Comparison of ENCODE assay signal across 8 cellular contexts in genomic region chr19:48746738-48747575, GRCh38. TPM values are rescaled to one million over a fixed set of nuclear protein-coding genes. Genes with fewer than 3 reads are reported as not detected.
DNase-seq lines count a peak whose midpoint lies in the region; ATAC-seq and TF ChIP-seq lines count a peak whose summit lies in the region.

Gene IZUMO1, minus strand, starts transcription at chr19:48746909. Its CDS starts 1,050 bp downstream, at chr19:48745859.

- DNase-seq in ELR (ENCODE audit: low read depth) (peak; percentile 95), NOMO-1 (lab: John Stamatoyannopoulos, UW; ENCODE audit: unreplicated experiment in 2 of 2) (peak; percentile 87 to 88), germinal center (ENCODE audit: low spot score) (peak; percentile 77), nephron progenitor cell (peak; percentile 88), thyroid gland (peak; percentile 75 to 78), NCI-H146 (lab: John Stamatoyannopoulos, UW) (no peak)
- DNase-seq in activated effector memory CD4-positive, alpha-beta T cell treated with anti-CD3 and anti-CD28 coated beads, Interleukin-2, amount 50 U/mL, for 16 hours: peak; percentile 79

- TF ChIP-seq POLR2A in thyroid gland (IDR thresholded peaks at IDR 0.05): no peak

- H3K27ac ChIP-seq in thyroid gland: peak within 1 kb of the TSS; percentile 42 to 66 (median 65)

- TF ChIP-seq CTCF in nephron progenitor cell (IDR thresholded peaks at IDR 0.05) (no peak), thyroid gland (IDR thresholded peaks at IDR 0.05) (no peak)

- no peaks in the 10 kb centered on the region for H3K27me3 ChIP-seq in thyroid gland

- H3K4me1 Mint-ChIP-seq in nephron progenitor cell: peaks cover 19% of the 10 kb centered on the region

- H3K36me3 ChIP-seq in thyroid gland: no peaks in the 10 kb centered on the region

- H3K4me1 ChIP-seq in thyroid gland: peaks cover 10 to 14% of the 10 kb centered on the region in 2 donors

- peak within 1 kb of the TSS in 2 of 3 donors; percentile 17 to 20 for H3K4me3 ChIP-seq in thyroid gland (replicated peaks in 1 of 3)

- WGBS in thyroid gland, 2 donors: 14 to 15% methylated on average over 22 to 30 of the region's 31 CpGs

- no peaks in the 10 kb centered on the region for H3K9me3 ChIP-seq in thyroid gland

- no peak within 1 kb of the TSS for H3K27ac Mint-ChIP-seq in nephron progenitor cell

- H3K36me3 Mint-ChIP-seq in nephron progenitor cell (ENCODE audit: low read depth): no peaks in the 10 kb centered on the region

- no peak for ATAC-seq in HG02623 (IDR thresholded peaks at IDR 0.05; ENCODE audit: unreplicated experiment)

- H3K9me3 Mint-ChIP-seq in nephron progenitor cell: peaks cover 13% of the 10 kb centered on the region

- peaks cover 26% of the 10 kb centered on the region for H3K27me3 Mint-ChIP-seq in nephron progenitor cell (ENCODE audit: low read depth, poor library complexity)

- H3K4me3 Mint-ChIP-seq in nephron progenitor cell: peak within 1 kb of the TSS; percentile 76

- intact Hi-C loops in thyroid gland (cut with DNase I): no loop called here

RNA-seq across cellular contexts. Expression of gene IZUMO1, which starts in this region (rescaled TPM):
- total RNA-seq in thyroid gland: 1 to 10 TPM in 2 of 4 donors, not detected in 2; 1.1 TPM
